30 cellular contexts compared by ENCODE assay signal in the genomic region with DNA sequence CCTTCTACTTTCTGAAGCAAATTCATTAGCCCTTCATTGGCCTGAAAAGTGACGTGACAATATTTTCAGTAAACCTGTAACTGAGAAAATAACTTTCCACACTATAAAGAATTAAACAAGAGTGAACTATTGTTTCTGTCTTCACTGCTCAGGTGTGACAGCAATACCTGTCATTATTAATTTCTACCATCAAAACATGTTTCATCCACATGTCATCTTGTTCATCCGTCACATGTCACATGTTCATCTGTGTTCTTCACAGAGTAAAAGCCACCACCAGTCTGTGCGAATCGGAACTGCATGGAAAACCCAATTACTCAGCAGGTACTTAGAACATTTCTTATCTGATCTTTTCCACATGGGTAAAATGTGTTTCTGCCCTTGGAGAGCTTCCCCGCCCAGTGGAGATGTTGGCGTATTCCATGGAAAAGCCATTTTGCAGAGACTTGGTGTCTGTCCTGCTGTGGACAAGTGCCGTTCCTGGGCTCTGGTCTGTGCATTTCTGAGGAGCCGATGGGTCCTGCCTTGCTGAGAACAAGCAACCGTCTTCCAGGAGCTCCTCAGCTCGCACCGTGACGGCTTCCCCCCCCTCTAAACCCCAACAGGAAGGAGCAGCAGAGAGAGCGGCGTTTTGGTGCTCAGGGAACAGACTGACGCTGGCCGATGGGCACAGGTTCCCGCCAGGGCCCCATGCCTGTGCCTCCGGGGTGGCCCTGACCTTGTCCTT. TPM values are rescaled to one million over a fixed set of nuclear protein-coding genes. Genes with fewer than 3 reads are reported as not detected.
DNase-seq lines count a peak whose midpoint lies in the region; ATAC-seq and TF ChIP-seq lines count a peak whose summit lies in the region.
"Had no signal": no experiment of that assay in that cellular context is flagged by ENCODE, and none has a peak within 500 bp of the region (broad histone marks: within the 10 kb centered on the region; RNA-seq: fewer than 3 reads in every experiment).

No MANE protein-coding gene starts in this region.

- no peak for TF ChIP-seq CTCF in osteoblast (IDR thresholded peaks at IDR 0.05; ENCODE audit: extremely low read depth, low read depth, low read length)

- no peaks in the 10 kb centered on the region for H3K9me3 Mint-ChIP-seq in stimulated activated naive CD8-positive, alpha-beta T cell treated with anti-CD3 and anti-CD28 coated beads, Interleukin-15, amount 100 ng/mL, for 72 hours
- no peaks in the 10 kb centered on the region for H3K9me3 Mint-ChIP-seq in activated T-helper 1 cell treated with anti-CD3 and anti-CD28 coated beads, Interleukin-12 subunit alpha, Interleukin-12 subunit beta, Interleukin-2, Interleukin-4 antibody, amounts not matched to agents 30 ng/mL and 10 ng/mL and 1 ng/mL, durations not matched to agents 14 hours and 24 hours and 36 hours
- H3K9me3 Mint-ChIP-seq: activated B cell treated with CpG ODN at 0.5 μM for 24 hours; dendritic cell treated with granulocyte-macrophage colony-stimulating factor and Interleukin-4, amounts not matched to agents 40 ng/mL and 50 ng/mL, for 4 days had no signal

- H3K36me3 ChIP-seq in osteoblast (ENCODE audit: insufficient read depth, low read length) = peaks cover 81% of the 10 kb centered on the region
- H3K36me3 ChIP-seq: esophagus squamous epithelium, gastrocnemius medialis, left lung, upper lobe of left lung had no signal

- no peaks in the 10 kb centered on the region for H3K27me3 Mint-ChIP-seq in stimulated activated naive CD8-positive, alpha-beta T cell treated with anti-CD3 and anti-CD28 coated beads, Interleukin-15, amount 100 ng/mL, for 72 hours
- H3K27me3 Mint-ChIP-seq in activated T-helper 1 cell treated with anti-CD3 and anti-CD28 coated beads, Interleukin-12 subunit alpha, Interleukin-12 subunit beta, Interleukin-2, Interleukin-4 antibody, amounts not matched to agents 30 ng/mL and 10 ng/mL and 1 ng/mL, durations not matched to agents 14 hours and 24 hours and 36 hours (ENCODE audit: insufficient read depth) = no peaks in the 10 kb centered on the region
- H3K27me3 Mint-ChIP-seq: dendritic cell treated with granulocyte-macrophage colony-stimulating factor and Interleukin-4, amounts not matched to agents 40 ng/mL and 50 ng/mL, for 4 days had no signal

- H3K27ac Mint-ChIP-seq in stimulated activated naive CD8-positive, alpha-beta T cell treated with anti-CD3 and anti-CD28 coated beads, Interleukin-15, amount 100 ng/mL, for 72 hours = peak overlapping the region; percentile 13 to 70
- peak overlapping the region; percentile 18 for H3K27ac Mint-ChIP-seq in activated T-helper 1 cell treated with anti-CD3 and anti-CD28 coated beads, Interleukin-12 subunit alpha, Interleukin-12 subunit beta, Interleukin-2, Interleukin-4 antibody, amounts not matched to agents 30 ng/mL and 10 ng/mL and 1 ng/mL, durations not matched to agents 14 hours and 24 hours and 36 hours
- H3K27ac Mint-ChIP-seq: activated B cell treated with CpG ODN at 0.5 μM for 24 hours; dendritic cell treated with granulocyte-macrophage colony-stimulating factor and Interleukin-4, amounts not matched to agents 40 ng/mL and 50 ng/mL, for 4 days had no signal

- H3K4me2 ChIP-seq in osteoblast (ENCODE audit: insufficient read depth, low read length) = no peak overlapping the region

- H3K4me1 Mint-ChIP-seq in stimulated activated naive CD8-positive, alpha-beta T cell treated with anti-CD3 and anti-CD28 coated beads, Interleukin-15, amount 100 ng/mL, for 72 hours = peaks cover 23% of the 10 kb centered on the region
- no peaks in the 10 kb centered on the region for H3K4me1 Mint-ChIP-seq in activated T-helper 1 cell treated with anti-CD3 and anti-CD28 coated beads, Interleukin-12 subunit alpha, Interleukin-12 subunit beta, Interleukin-2, Interleukin-4 antibody, amounts not matched to agents 30 ng/mL and 10 ng/mL and 1 ng/mL, durations not matched to agents 14 hours and 24 hours and 36 hours (ENCODE audit: low read depth)
- H3K4me1 Mint-ChIP-seq: activated B cell treated with CpG ODN at 0.5 μM for 24 hours had no signal

- H3K27me3 ChIP-seq in osteoblast (ENCODE audit: insufficient read depth, low read length) = no peaks in the 10 kb centered on the region
- H3K27me3 ChIP-seq: left lung, upper lobe of left lung had no signal

- peaks cover 12% of the 10 kb centered on the region for H3K4me1 ChIP-seq in osteoblast (ENCODE audit: insufficient read depth, low read length)
- H3K4me1 ChIP-seq: gastrocnemius medialis had no signal

- H3K36me3 Mint-ChIP-seq in activated T-helper 1 cell treated with anti-CD3 and anti-CD28 coated beads, Interleukin-12 subunit alpha, Interleukin-12 subunit beta, Interleukin-2, Interleukin-4 antibody, amounts not matched to agents 30 ng/mL and 10 ng/mL and 1 ng/mL, durations not matched to agents 14 hours and 24 hours and 36 hours (ENCODE audit: low read depth) = peaks cover 6% of the 10 kb centered on the region

- H3K4me3 ChIP-seq in osteoblast (ENCODE audit: insufficient read depth, low read length) = no peak overlapping the region
- H3K4me3 ChIP-seq: esophagus squamous epithelium, gastrocnemius medialis, left lung, upper lobe of left lung had no signal

- no peak for ATAC-seq in stimulated activated naive CD8-positive, alpha-beta T cell treated with anti-CD3 and anti-CD28 coated beads, Interleukin-15, amount 100 ng/mL, for 72 hours
- no peak for ATAC-seq in stimulated activated naive CD8-positive, alpha-beta T cell treated with anti-CD3 and anti-CD28 coated beads, Interleukin-15, Interleukin-2, amounts not matched to agents 100 U/mL and 50 U/mL, for 24 hours
- no peak for ATAC-seq in HG03442 (IDR thresholded peaks at IDR 0.05; ENCODE audit: unreplicated experiment)
- ATAC-seq: gastrocnemius medialis had no signal

- no peaks in the 10 kb centered on the region for H4K20me1 ChIP-seq in osteoblast (ENCODE audit: insufficient read depth, low read length)

- H3K79me2 ChIP-seq in osteoblast (ENCODE audit: insufficient read depth, low read length) = no peaks in the 10 kb centered on the region

- DNase-seq in stimulated activated naive CD8-positive, alpha-beta T cell treated with anti-CD3 and anti-CD28 coated beads, Interleukin-15, amount 100 ng/mL, for 72 hours = no peak
- no peak for DNase-seq in stimulated activated naive CD8-positive, alpha-beta T cell treated with anti-CD3 and anti-CD28 coated beads, Interleukin-15, Interleukin-2, amounts not matched to agents 100 U/mL and 50 U/mL, for 24 hours
- DNase-seq in activated T-helper 1 cell treated with anti-CD3 and anti-CD28 coated beads, Interleukin-12 subunit alpha, Interleukin-12 subunit beta, Interleukin-2, Interleukin-4 antibody, amounts not matched to agents 30 ng/mL and 10 ng/mL and 1 ng/mL, durations not matched to agents 14 hours and 24 hours and 36 hours (ENCODE audit: low spot score) = no peak
- DNase-seq in osteoblast (ENCODE audit: insufficient read length, low spot score, missing footprints) (peak; percentile 81), UCSD-AML1 (lab: John Stamatoyannopoulos, UW; ENCODE audit: unreplicated experiment) (no peak), OCI-M2 (lab: John Stamatoyannopoulos, UW; ENCODE audit: unreplicated experiment) (no peak), NCI-H345 (lab: John Stamatoyannopoulos, UW) (no peak)
- DNase-seq: activated CD4-positive, alpha-beta T cell treated with anti-CD3 and anti-CD28 coated beads, Interleukin-2, amount 50 U/mL, for 1 hour; C1 segment of cervical spinal cord; Calu3; central memory CD4-positive, alpha-beta T cell; DMS79 treated with DMSO at 0.1 percent for 48 hours; esophagus squamous epithelium; gastrocnemius medialis; GF-D8; HCEC 1CT; left lung; mesendoderm; NCI-H1092; NCI-H187 treated with DMSO at 0.1 percent for 48 hours; NCI-H526; NK-92 treated with Interleukin-12 subunit alpha and Interleukin-12 subunit beta, amount 100 ng/mL, for 24 hours; SIG-M5; small intestine; stimulated activated CD4-positive, alpha-beta T cell treated with anti-CD3 and anti-CD28 coated beads, Interleukin-1b, Interleukin-23, amount 100 ng/mL, for 48 hours; substantia nigra had no signal

- H3K4me3 Mint-ChIP-seq in stimulated activated naive CD8-positive, alpha-beta T cell treated with anti-CD3 and anti-CD28 coated beads, Interleukin-15, amount 100 ng/mL, for 72 hours = no peak overlapping the region
- no peak overlapping the region for H3K4me3 Mint-ChIP-seq in activated T-helper 1 cell treated with anti-CD3 and anti-CD28 coated beads, Interleukin-12 subunit alpha, Interleukin-12 subunit beta, Interleukin-2, Interleukin-4 antibody, amounts not matched to agents 30 ng/mL and 10 ng/mL and 1 ng/mL, durations not matched to agents 14 hours and 24 hours and 36 hours
- H3K4me3 Mint-ChIP-seq: activated B cell treated with CpG ODN at 0.5 μM for 24 hours; dendritic cell treated with granulocyte-macrophage colony-stimulating factor and Interleukin-4, amounts not matched to agents 40 ng/mL and 50 ng/mL, for 4 days had no signal

- H2AFZ ChIP-seq in osteoblast (ENCODE audit: low read length) = no peak overlapping the region

- H3K27ac ChIP-seq in osteoblast (ENCODE audit: low read depth, low read length) = no peak overlapping the region
- H3K27ac ChIP-seq: esophagus squamous epithelium, gastrocnemius medialis, left lung had no signal

- intact Hi-C loops in activated T-helper 1 cell treated with anti-CD3 and anti-CD28 coated beads, Interleukin-12 subunit alpha, Interleukin-12 subunit beta, Interleukin-2, Interleukin-4 antibody, amounts not matched to agents 30 ng/mL and 10 ng/mL and 1 ng/mL, durations not matched to agents 14 hours and 24 hours and 36 hours (cut with micrococcal nuclease) = loop anchor here (1.0 kb wide), 1 partner anchor 111 kb away; a partner anchor contains a TSS

- no peaks in the 10 kb centered on the region for H3K9me3 ChIP-seq in osteoblast (ENCODE audit: low read depth, low read length)
- H3K9me3 ChIP-seq: esophagus squamous epithelium, gastrocnemius medialis, left lung, upper lobe of left lung had no signal

RNA-seq across cellular contexts. Expression of a gene that starts 10.6 kb away (rescaled TPM):
- 59.6 and 62.0 TPM in 2 replicates for total RNA-seq in activated T-helper 1 cell treated with anti-CD3 and anti-CD28 coated beads, Interleukin-12 subunit alpha, Interleukin-12 subunit beta, Interleukin-2, Interleukin-4 antibody, amounts not matched to agents 30 ng/mL and 10 ng/mL and 1 ng/mL, durations not matched to agents 14 hours and 24 hours and 36 hours
- total RNA-seq in osteoblast = 39.8 and 49.2 TPM in 2 replicates
